8 cellular contexts compared by ENCODE assay signal in the genomic region with DNA sequence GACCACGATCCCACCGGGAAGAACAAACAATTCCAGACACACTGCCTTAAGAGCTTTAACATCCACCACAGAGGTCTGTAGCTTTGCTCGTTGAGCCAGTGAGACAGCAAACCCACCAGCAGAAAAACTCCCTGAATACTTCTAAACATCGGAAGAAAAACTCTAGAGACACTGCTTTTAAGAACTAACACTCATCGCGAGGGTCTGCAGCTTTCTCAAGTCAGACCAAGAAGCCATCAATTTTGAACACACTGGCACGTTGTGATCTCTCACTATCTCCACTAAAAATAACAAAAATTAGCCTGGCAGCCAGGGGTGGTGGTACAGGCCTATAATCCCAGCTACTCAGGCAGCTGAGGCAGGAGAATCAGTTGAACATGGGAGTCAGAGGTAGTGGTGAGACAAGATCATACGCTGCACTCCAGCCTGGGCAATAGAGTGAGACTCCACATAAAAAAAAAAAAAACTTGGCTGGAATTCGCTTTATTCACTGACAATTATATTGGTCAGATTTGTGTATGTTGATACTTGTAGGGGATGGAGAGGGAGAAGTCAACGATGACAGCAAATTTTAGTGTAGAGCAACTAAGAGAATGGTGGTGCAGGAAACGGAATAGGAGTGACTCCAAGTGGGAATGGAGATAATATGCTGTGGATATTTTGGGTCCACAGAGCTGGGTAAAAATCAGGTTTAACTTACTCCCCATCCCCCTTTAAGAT. TPM values are rescaled to one million over a fixed set of nuclear protein-coding genes. Genes with fewer than 3 reads are reported as not detected.
DNase-seq lines count a peak whose midpoint lies in the region; ATAC-seq, FAIRE-seq and TF ChIP-seq lines count a peak whose summit lies in the region.

No MANE protein-coding gene starts in this region.

- intact Hi-C loops in IMR-90 (cut with micrococcal nuclease) (loop anchor here (5.0 kb wide), 1 partner anchor 80 kb away; no protein-coding TSS in a partner anchor), head of caudate nucleus (cut with DNase I) (loop anchor here (2.0 kb wide), 1 partner anchor 25 kb away; a partner anchor contains a TSS)

- H3K36me3 ChIP-seq in ACC112 (ENCODE audit: insufficient read depth, low read length) (no peaks in the 10 kb centered on the region; the same call in 1 of the 2 replicates), IMR-90 (ENCODE audit: control insufficient read depth, insufficient read depth, low read length) (peaks cover 13% of the 10 kb centered on the region), muscle layer of duodenum (ENCODE audit: control insufficient read depth in 1 of 2, insufficient read depth in 2 of 2, low read length in 2 of 2) (peaks cover 0 to 11% of the 10 kb centered on the region in 2 donors)

- H3K9me3 ChIP-seq in IMR-90 (ENCODE audit: control insufficient read depth, insufficient read depth, low read length) (peaks cover 9% of the 10 kb centered on the region), muscle layer of duodenum (ENCODE audit: control insufficient read depth in 1 of 2, low read length in 2 of 2) (no peaks in the 10 kb centered on the region)

- H3K27ac Mint-ChIP-seq in chondrocyte (ENCODE audit: unreplicated experiment), result peak overlapping the region; percentile 98

- H3K4me3 ChIP-seq in ACC112 (ENCODE audit: low read depth, low read length) (peak overlapping the region; percentile 90), IMR-90 (ENCODE audit: insufficient read depth, low read depth, low read length) (peak overlapping the region; percentile 91), muscle layer of duodenum (ENCODE audit: low read depth in 1 of 2, low read length in 2 of 2) (peak overlapping the region; percentile 82 to 87)

- TF ChIP-seq POLR2A in IMR-90 (IDR thresholded peaks at IDR 0.05; ENCODE audit: low read depth, low read length) (no peak), GM12892 (IDR thresholded peaks at IDR 0.05; ENCODE audit: low read depth, low read length) (no peak)

- DNase-seq in IMR-90 (no peak), chondrocyte (ENCODE audit: low spot score) (no peak), GM12892 (ENCODE audit: insufficient read length) (no peak), OCI-M2 (lab: John Stamatoyannopoulos, UW; ENCODE audit: unreplicated experiment) (no peak), RCC 7860 (ENCODE audit: low spot score) (no peak), head of caudate nucleus (no peak)

- H3K36me3 Mint-ChIP-seq in chondrocyte (ENCODE audit: low read depth), result peaks cover 8% of the 10 kb centered on the region

- FAIRE-seq in GM12892 (lab: Jason Lieb, UNC) (no peak), RCC 7860 (lab: Jason Lieb, UNC) (no peak)

- H3K4ac ChIP-seq in IMR-90 (ENCODE audit: low read depth, low read length), result peak overlapping the region; percentile 85

- no peak for TF ChIP-seq RAD21 in IMR-90 (IDR thresholded peaks at IDR 0.05; ENCODE audit: low read length)

- peaks cover 4% of the 10 kb centered on the region; the same call in 1 of the 2 replicates for H4K20me1 ChIP-seq in IMR-90 (ENCODE audit: insufficient read depth, low read length)

- H3K27me3 Mint-ChIP-seq in chondrocyte (ENCODE audit: low read depth), result no peaks in the 10 kb centered on the region

- peak overlapping the region; percentile 51 for H2AK9ac ChIP-seq in IMR-90 (replicated peaks; ENCODE audit: low read depth, low read length, poor library complexity)

- peak overlapping the region; percentile 64; the same call in 1 of the 2 replicates for H3K18ac ChIP-seq in IMR-90 (ENCODE audit: low read depth, low read length)

- H2BK15ac ChIP-seq in IMR-90 (ENCODE audit: low read depth, low read length), result no peak overlapping the region; the same call in 2 of the 3 replicates

- POLR2A ChIA-PET in IMR-90 (lab: Charles Lee; ENCODE audit: unreplicated experiment), result interaction anchor here (0.5 kb wide), 1 partner anchor 42 kb away, joined by 3 read pairs; no protein-coding TSS in a partner anchor

- H4K8ac ChIP-seq in IMR-90 (ENCODE audit: low read depth in 2 of 2, low read length in 2 of 2), result peak overlapping the region; percentile 91 to 96

- H4K5ac ChIP-seq in IMR-90 (ENCODE audit: low read depth, low read length), result peak overlapping the region; percentile 85

- H3K9me3 Mint-ChIP-seq in chondrocyte (ENCODE audit: low read depth), result no peaks in the 10 kb centered on the region

- peaks cover 37% of the 10 kb centered on the region for H3K4me1 Mint-ChIP-seq in chondrocyte (ENCODE audit: low read depth)

- H3K9ac ChIP-seq in IMR-90 (ENCODE audit: low read depth, low read length), result peak overlapping the region; percentile 75

- H3K23ac ChIP-seq in IMR-90 (ENCODE audit: low read depth, low read length), result peak overlapping the region; percentile 48; the same call in 1 of the 2 replicates

- CTCF ChIA-PET in IMR-90 (lab: Yijun Ruan, JAX), result interaction anchor here (0.6 kb wide), 1 partner anchor 1909 kb away, joined by 5 read pairs; no protein-coding TSS in a partner anchor

- 33% methylated on average over 1 of the region's 11 CpGs; no CpG with 5 or more reads in 1 of the 2 experiments for WGBS in IMR-90 (ENCODE audit: extremely low coverage in 2 of 2, insufficient read length in 1 of 2), 2 experiments

- H3K27me3 ChIP-seq in ACC112 (ENCODE audit: insufficient read depth, low read length), result no peaks in the 10 kb centered on the region
- no peaks in the 10 kb centered on the region for H3K27me3 ChIP-seq in IMR-90 (ENCODE audit: control insufficient read depth, insufficient read depth, low read length)
- no peaks in the 10 kb centered on the region for H3K27me3 ChIP-seq in muscle layer of duodenum (ENCODE audit: low read depth, low read length)

- peak overlapping the region; percentile 93 for H2AFZ ChIP-seq in ACC112 (ENCODE audit: low read length, unreplicated experiment)
- peak overlapping the region; percentile 90 for H2AFZ ChIP-seq in IMR-90 (replicated peaks; ENCODE audit: low read length, poor library complexity)

- H2BK120ac ChIP-seq in IMR-90 (ENCODE audit: low read depth, low read length), result peak overlapping the region; percentile 66; the same call in 1 of the 2 replicates

- H3K14ac ChIP-seq in IMR-90 (replicated peaks; ENCODE audit: low read depth, low read length), result peak overlapping the region; percentile 65

- H2BK5ac ChIP-seq in IMR-90 (ENCODE audit: low read depth, low read length, poor library complexity, severe bottlenecking), result peak overlapping the region; percentile 75

- peaks cover 9% of the 10 kb centered on the region for H3K9me1 ChIP-seq in IMR-90 (ENCODE audit: insufficient read depth, low read length)

- dilution Hi-C loops in IMR-90 (cut with HindIII; ENCODE audit: low sequenced_read_pairs, unreplicated experiment), result no loop called here

- H2BK20ac ChIP-seq in IMR-90 (ENCODE audit: low read depth, low read length), result peak overlapping the region; percentile 29; the same call in 1 of the 2 replicates

- peaks cover 23 to 48% of the 10 kb centered on the region in 2 experiments for H3K79me1 ChIP-seq in IMR-90 (ENCODE audit: low read depth in 1 of 2, low read length in 2 of 2)

- peaks cover 37% of the 10 kb centered on the region for H3K79me2 ChIP-seq in ACC112 (ENCODE audit: control insufficient read depth, insufficient read depth, low read length, unreplicated experiment)

- BruUV-seq in IMR-90 (replicated peaks; lab: Mats Ljungman, UMichigan), result no TSS peak

- H3K4me3 Mint-ChIP-seq in chondrocyte (ENCODE audit: unreplicated experiment), result peak overlapping the region; percentile 85

- no peak for ATAC-seq in IMR-90 (ENCODE audit: low read depth)

- H3K27ac ChIP-seq in ACC112 (ENCODE audit: low read depth, low read length) (peak overlapping the region; percentile 61), IMR-90 (ENCODE audit: insufficient read depth, low read length) (peak overlapping the region; percentile 82; the same call in 1 of the 2 replicates), muscle layer of duodenum (ENCODE audit: low read length) (peak overlapping the region; percentile 86)

- H3K4me1 ChIP-seq in ACC112 (ENCODE audit: control insufficient read depth, insufficient read depth, low read length, unreplicated experiment) (peaks cover 12% of the 10 kb centered on the region), IMR-90 (ENCODE audit: control insufficient read depth, insufficient read depth, low read length) (peaks cover 8% of the 10 kb centered on the region), muscle layer of duodenum (ENCODE audit: control insufficient read depth in 1 of 2, insufficient read depth in 2 of 2, low read length in 2 of 2) (peaks cover 0 to 34% of the 10 kb centered on the region in 2 donors)

- H2AK5ac ChIP-seq in IMR-90 (ENCODE audit: low read depth, low read length), result peak overlapping the region; percentile 13

- H3K56ac ChIP-seq in IMR-90 (ENCODE audit: extremely low read depth, insufficient read depth, low read length), result peak overlapping the region; percentile 51; the same call in 1 of the 2 replicates

- H4K91ac ChIP-seq in IMR-90 (ENCODE audit: insufficient read depth, low read depth, low read length), result peak overlapping the region; percentile 69

- no peak for TF ChIP-seq CTCF in IMR-90 (conservative IDR thresholded peaks at IDR 0.05; ENCODE audit: low read depth, low read length)
- no peak for TF ChIP-seq CTCF in chondrocyte (IDR thresholded peaks at IDR 0.05)

- H3K4me2 ChIP-seq in IMR-90 (ENCODE audit: low read depth, low read length), result peak overlapping the region; percentile 85

- in situ Hi-C loops in IMR-90 (cut with MboI; ENCODE audit: low sequenced_read_pairs), result no loop called here

RNA-seq across cellular contexts. Expression of a gene that starts 0.9 kb away (rescaled TPM):
- total RNA-seq in IMR-90 (2012; rRNA removed) (129 and 141 TPM in 2 replicates), chondrocyte (115 to 119 TPM (median 117 TPM) in 3 replicates)
- 170 and 175 TPM in 2 replicates for polyA plus RNA-seq in IMR-90 (2012; rRNA removed)
- polyA plus RNA-seq in IMR-90 (2012; cell fraction: cytosol; rRNA removed), result 101 and 219 TPM in 2 replicates
- polyA plus RNA-seq in IMR-90 (2012; cell fraction: nucleus; rRNA removed; ENCODE audit: low replicate concordance), result 81.3 and 113 TPM in 2 replicates
- 127 TPM for polyA plus RNA-seq in GM12892 (2012; ENCODE audit: missing spikeins)

RNA-seq across cellular contexts. Expression of a gene that starts 25.6 kb away (rescaled TPM):
- total RNA-seq in IMR-90 (2012; rRNA removed) (66.5 and 158 TPM in 2 replicates), chondrocyte (45.5 to 65.9 TPM (median 50.5 TPM) in 3 replicates)
- polyA plus RNA-seq in IMR-90 (2012; rRNA removed), result 80.5 and 81.4 TPM in 2 replicates
- polyA plus RNA-seq in IMR-90 (2012; cell fraction: cytosol; rRNA removed), result 55.5 and 59.7 TPM in 2 replicates
- polyA plus RNA-seq in IMR-90 (2012; cell fraction: nucleus; rRNA removed; ENCODE audit: low replicate concordance), result 15.6 and 52.6 TPM in 2 replicates
- polyA plus RNA-seq in GM12892 (2012; ENCODE audit: missing spikeins), result 150 TPM

RNA-seq across cellular contexts. Expression of a gene that starts 27.2 kb away (rescaled TPM):
- total RNA-seq in IMR-90 (2012; rRNA removed), result 22.9 and 28.6 TPM in 2 replicates
- 16.7 and 16.9 TPM in 2 replicates for polyA plus RNA-seq in IMR-90 (2012; rRNA removed)
- polyA plus RNA-seq in IMR-90 (2012; cell fraction: cytosol; rRNA removed), result 3.9 and 5.4 TPM in 2 replicates
- polyA plus RNA-seq in IMR-90 (2012; cell fraction: nucleus; rRNA removed; ENCODE audit: low replicate concordance), result 2.0 and 7.9 TPM in 2 replicates
- 11.5 to 14.7 TPM (median 11.9 TPM) in 3 replicates for total RNA-seq in chondrocyte
- 31.9 TPM for polyA plus RNA-seq in GM12892 (2012; ENCODE audit: missing spikeins)

RNA-seq across cellular contexts. Expression of a gene that starts 27.6 kb away (rescaled TPM):
- total RNA-seq in IMR-90 (2012; rRNA removed), result not detected in 2 replicates
- polyA plus RNA-seq in IMR-90 (2012; rRNA removed), result 0.31 TPM in 1 of 2 replicates, not detected in the other
- polyA plus RNA-seq in IMR-90 (2012; cell fraction: cytosol; rRNA removed), result 0.47 TPM in 1 of 2 replicates, not detected in the other
- polyA plus RNA-seq in IMR-90 (2012; cell fraction: nucleus; rRNA removed; ENCODE audit: low replicate concordance), result 0.40 TPM in 1 of 2 replicates, not detected in the other
- total RNA-seq in chondrocyte, result 0.82 to 0.97 TPM in 2 of 3 replicates, not detected in the other
- polyA plus RNA-seq in GM12892 (2012; ENCODE audit: missing spikeins), result 1.6 TPM
